In the genomic region with DNA sequence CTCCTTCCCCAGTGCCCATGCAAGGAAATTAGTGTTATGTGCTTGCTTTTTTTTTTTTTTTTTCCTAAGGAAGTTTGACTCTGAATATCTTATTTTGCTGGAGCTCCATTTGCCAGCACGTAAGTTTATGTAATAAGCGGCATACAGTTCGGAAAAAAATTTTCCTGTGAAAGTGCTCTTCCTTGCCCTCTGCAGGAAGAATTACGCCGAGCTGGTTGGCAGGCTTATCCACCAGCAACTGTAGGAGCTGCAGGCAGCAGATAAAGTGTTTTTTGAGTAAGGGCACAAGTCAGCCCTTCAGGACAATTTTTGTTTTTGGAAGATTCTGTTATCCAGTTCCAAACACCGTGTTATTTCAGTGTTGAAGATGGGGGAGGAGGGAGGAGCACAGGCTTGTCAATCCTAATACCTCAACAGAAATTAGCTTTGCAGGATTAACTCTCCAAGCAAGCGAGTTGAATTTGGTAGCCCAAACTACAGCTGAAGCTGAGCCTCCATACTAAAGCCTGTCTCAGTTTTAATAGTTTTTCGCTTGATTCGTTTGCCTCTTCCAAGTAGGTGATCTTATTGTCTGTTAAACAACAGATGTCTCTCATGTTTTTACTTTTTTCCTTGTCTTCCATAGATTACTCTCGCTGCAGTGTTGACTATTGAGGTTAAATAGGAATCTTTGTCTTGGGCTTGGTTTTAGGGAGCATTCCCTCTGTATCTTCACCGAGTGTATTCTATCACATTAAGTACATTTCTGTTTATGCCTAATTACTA, we compare ENCODE assay signal across 2 cellular contexts.
A peak's percentile ranks its signal among the peaks of the same experiment; 100 is the strongest.
TF ChIP-seq lines count a peak whose summit lies in the region.

No MANE protein-coding gene starts in this region.

TF ChIP-seq in HEK293T, 16 proteins besides CTCF, POLR2A, EP300 and RAD21:
- TF ChIP-seq ZNF384 (IDR thresholded peaks at IDR 0.05) = peak; percentile 83
- TF ChIP-seq CTBP1 (IDR thresholded peaks at IDR 0.05; ENCODE audit: borderline replicate concordance) = no peak
- TF ChIP-seq, protein P1, sequence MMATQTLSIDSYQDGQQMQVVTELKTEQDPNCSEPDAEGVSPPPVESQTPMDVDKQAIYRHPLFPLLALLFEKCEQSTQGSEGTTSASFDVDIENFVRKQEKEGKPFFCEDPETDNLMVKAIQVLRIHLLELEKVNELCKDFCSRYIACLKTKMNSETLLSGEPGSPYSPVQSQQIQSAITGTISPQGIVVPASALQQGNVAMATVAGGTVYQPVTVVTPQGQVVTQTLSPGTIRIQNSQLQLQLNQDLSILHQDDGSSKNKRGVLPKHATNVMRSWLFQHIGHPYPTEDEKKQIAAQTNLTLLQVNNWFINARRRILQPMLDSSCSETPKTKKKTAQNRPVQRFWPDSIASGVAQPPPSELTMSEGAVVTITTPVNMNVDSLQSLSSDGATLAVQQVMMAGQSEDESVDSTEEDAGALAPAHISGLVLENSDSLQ (IDR thresholded peaks at IDR 0.05) = no peak
TF ChIP-seq in HEK293T: peak in this region for 1.

TF ChIP-seq in K562, 482 proteins besides CTCF, POLR2A, EP300 and RAD21 (continues in another document):
- TF ChIP-seq, protein P2, sequence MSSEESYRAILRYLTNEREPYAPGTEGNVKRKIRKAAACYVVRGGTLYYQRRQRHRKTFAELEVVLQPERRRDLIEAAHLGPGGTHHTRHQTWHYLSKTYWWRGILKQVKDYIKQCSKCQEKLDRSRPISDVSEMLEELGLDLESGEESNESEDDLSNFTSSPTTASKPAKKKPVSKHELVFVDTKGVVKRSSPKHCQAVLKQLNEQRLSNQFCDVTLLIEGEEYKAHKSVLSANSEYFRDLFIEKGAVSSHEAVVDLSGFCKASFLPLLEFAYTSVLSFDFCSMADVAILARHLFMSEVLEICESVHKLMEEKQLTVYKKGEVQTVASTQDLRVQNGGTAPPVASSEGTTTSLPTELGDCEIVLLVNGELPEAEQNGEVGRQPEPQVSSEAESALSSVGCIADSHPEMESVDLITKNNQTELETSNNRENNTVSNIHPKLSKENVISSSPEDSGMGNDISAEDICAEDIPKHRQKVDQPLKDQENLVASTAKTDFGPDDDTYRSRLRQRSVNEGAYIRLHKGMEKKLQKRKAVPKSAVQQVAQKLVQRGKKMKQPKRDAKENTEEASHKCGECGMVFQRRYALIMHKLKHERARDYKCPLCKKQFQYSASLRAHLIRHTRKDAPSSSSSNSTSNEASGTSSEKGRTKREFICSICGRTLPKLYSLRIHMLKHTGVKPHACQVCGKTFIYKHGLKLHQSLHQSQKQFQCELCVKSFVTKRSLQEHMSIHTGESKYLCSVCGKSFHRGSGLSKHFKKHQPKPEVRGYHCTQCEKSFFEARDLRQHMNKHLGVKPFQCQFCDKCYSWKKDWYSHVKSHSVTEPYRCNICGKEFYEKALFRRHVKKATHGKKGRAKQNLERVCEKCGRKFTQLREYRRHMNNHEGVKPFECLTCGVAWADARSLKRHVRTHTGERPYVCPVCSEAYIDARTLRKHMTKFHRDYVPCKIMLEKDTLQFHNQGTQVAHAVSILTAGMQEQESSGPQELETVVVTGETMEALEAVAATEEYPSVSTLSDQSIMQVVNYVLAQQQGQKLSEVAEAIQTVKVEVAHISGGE (CRISPR knock-in tag; IDR thresholded peaks at IDR 0.05) = no peak
- TF ChIP-seq PML (IDR thresholded peaks at IDR 0.05; ENCODE audit: low read length) (peak; percentile 92), KLF16 (IDR thresholded peaks at IDR 0.05) (peak; percentile 86), JUND (IDR thresholded peaks at IDR 0.05; ENCODE audit: borderline replicate concordance, low read depth, low read length) (no peak), JUND (tag; IDR thresholded peaks at IDR 0.05; ENCODE audit: borderline replicate concordance, low read depth, low read length) (no peak), HNRNPL (IDR thresholded peaks at IDR 0.05; ENCODE audit: low read depth, low read length) (no peak), NCOA1 (IDR thresholded peaks at IDR 0.05; ENCODE audit: low read depth) (peak; percentile 51; the same call in 1 of the 2 replicates), FOXM1 (IDR thresholded peaks at IDR 0.05; ENCODE audit: low read depth) (peak; percentile 85), FOXM1 (CRISPR knock-in tag; IDR thresholded peaks at IDR 0.05; ENCODE audit: low read depth) (no peak), CREB1 (IDR thresholded peaks at IDR 0.05) (peak; percentile 75; the same call in 1 of the 2 replicates), CREB1 (CRISPR knock-in tag; IDR thresholded peaks at IDR 0.05) (no peak), HNRNPLL (IDR thresholded peaks at IDR 0.05; ENCODE audit: low read depth, low read length, poor library complexity, severe bottlenecking) (peak; percentile 41), ZNF263 (CRISPR knock-in tag; IDR thresholded peaks at IDR 0.05; ENCODE audit: borderline replicate concordance) (peak; percentile 67; the same call in 1 of the 2 replicates), TBP (optimal IDR thresholded peaks at IDR 0.05; ENCODE audit: low read depth, low read length) (peak; percentile 50), NFE2L1 (tag; IDR thresholded peaks at IDR 0.05; ENCODE audit: borderline replicate concordance, low read depth) (no peak), BMI1 (IDR thresholded peaks at IDR 0.05; ENCODE audit: low read length) (no peak), NFIC (IDR thresholded peaks at IDR 0.05) (peak; percentile 87), BCOR (IDR thresholded peaks at IDR 0.05) (peak; percentile 67; the same call in 1 of the 2 replicates), ZNF224 (CRISPR knock-in tag; IDR thresholded peaks at IDR 0.05) (no peak), ZNF174 (CRISPR knock-in tag; IDR thresholded peaks at IDR 0.05) (no peak), CBFA2T2 (conservative IDR thresholded peaks at IDR 0.05) (peak; percentile 96), CBX3 (IDR thresholded peaks at IDR 0.05; ENCODE audit: borderline replicate concordance in 1 of 2, low read length in 2 of 2) (0 out of 3 replicates have a peak, but pooled peaks of 1 of the 2 experiments have one; percentile 33), DPF2 (IDR thresholded peaks at IDR 0.05) (peak; percentile 81), STAT5A (IDR thresholded peaks at IDR 0.05; ENCODE audit: borderline replicate concordance, low read length) (peak; percentile 87), TEAD4 (IDR thresholded peaks at IDR 0.05; ENCODE audit: low read length) (peak; percentile 96), TEAD4 (CRISPR knock-in tag; IDR thresholded peaks at IDR 0.05; ENCODE audit: borderline replicate concordance) (no peak), TAF1 (IDR thresholded peaks at IDR 0.05; ENCODE audit: control insufficient read depth, extremely low read depth, insufficient read depth, low read length, severe bottlenecking) (peak; percentile 29), KHSRP (IDR thresholded peaks at IDR 0.05) (0 out of 2 replicates have a peak, but pooled peaks have one; percentile 39), CEBPB (tag; IDR thresholded peaks at IDR 0.05) (no peak), PHB2 (IDR thresholded peaks at IDR 0.05; ENCODE audit: low read depth) (peak; percentile 91), NONO (IDR thresholded peaks at IDR 0.05; ENCODE audit: low read depth in 2 of 2, low read length in 1 of 2) (peak in 1 of 2 experiments; percentile 56; a peak in 1 of 4 replicates), KLF13 (tag; IDR thresholded peaks at IDR 0.05; ENCODE audit: borderline replicate concordance, low read depth) (no peak), DMBX1 (CRISPR knock-in tag; IDR thresholded peaks at IDR 0.05; ENCODE audit: borderline replicate concordance) (peak; percentile 59; the same call in 1 of the 2 replicates), ZNF57 (CRISPR knock-in tag; IDR thresholded peaks at IDR 0.05) (no peak), RCOR1 (IDR thresholded peaks at IDR 0.05; ENCODE audit: borderline replicate concordance in 1 of 2, low read depth in 2 of 2, low read length in 2 of 2) (peak in 1 of 2 experiments; percentile 63; a peak in 2 of 4 replicates), SMARCA4 (IDR thresholded peaks at IDR 0.05) (peak; percentile 84), HDAC2 (IDR thresholded peaks at IDR 0.05) (peak; percentile 23; the same call in 1 of the 2 replicates), RFX5 (IDR thresholded peaks at IDR 0.05; ENCODE audit: low read depth, low read length) (no peak), BHLHE40 (IDR thresholded peaks at IDR 0.05; ENCODE audit: low read length) (peak; percentile 68; the same call in 1 of the 2 replicates), LCOR (CRISPR knock-in tag; IDR thresholded peaks at IDR 0.05) (peak; percentile 79), TBL1XR1 (IDR thresholded peaks at IDR 0.05; ENCODE audit: low read length in 2 of 2) (peak; percentile 53), ZNF431 (CRISPR knock-in tag; IDR thresholded peaks at IDR 0.05) (no peak), MEIS2 (IDR thresholded peaks at IDR 0.05; ENCODE audit: partially characterized antibody) (peak; percentile 11), GATA2 (CRISPR knock-in tag; IDR thresholded peaks at IDR 0.05) (peak; percentile 74), SMARCE1 (IDR thresholded peaks at IDR 0.05) (0 out of 2 replicates have a peak, but pooled peaks have one; percentile 49), CREM (IDR thresholded peaks at IDR 0.05; ENCODE audit: low read depth) (peak; percentile 51), NFRKB (IDR thresholded peaks at IDR 0.05; ENCODE audit: low read depth) (0 out of 2 replicates have a peak, but pooled peaks have one; percentile 31), DNMT1 (IDR thresholded peaks at IDR 0.05) (no peak), ZKSCAN3 (CRISPR knock-in tag; IDR thresholded peaks at IDR 0.05) (no peak), RBM15 (IDR thresholded peaks at IDR 0.05; ENCODE audit: insufficient read depth, low read length) (no peak), CC2D1A (IDR thresholded peaks at IDR 0.05) (peak; percentile 96; the same call in 1 of the 2 replicates), EP400 (IDR thresholded peaks at IDR 0.05) (peak; percentile 16; the same call in 1 of the 2 replicates), ARNT (IDR thresholded peaks at IDR 0.05) (peak; percentile 48 to 72; a peak in 1 of 4 replicates), CBX1 (IDR thresholded peaks at IDR 0.05; ENCODE audit: low read depth) (no peak), MYNN (IDR thresholded peaks at IDR 0.05) (peak; percentile 74; the same call in 1 of the 2 replicates), MYNN (CRISPR knock-in tag; IDR thresholded peaks at IDR 0.05) (no peak), CBFA2T3 (IDR thresholded peaks at IDR 0.05) (peak; percentile 98), ZC3H4 (CRISPR knock-in tag; IDR thresholded peaks at IDR 0.05; ENCODE audit: borderline replicate concordance) (no peak), TAL1 (IDR thresholded peaks at IDR 0.05) (peak; percentile 96)
- TF ChIP-seq, protein P3, sequence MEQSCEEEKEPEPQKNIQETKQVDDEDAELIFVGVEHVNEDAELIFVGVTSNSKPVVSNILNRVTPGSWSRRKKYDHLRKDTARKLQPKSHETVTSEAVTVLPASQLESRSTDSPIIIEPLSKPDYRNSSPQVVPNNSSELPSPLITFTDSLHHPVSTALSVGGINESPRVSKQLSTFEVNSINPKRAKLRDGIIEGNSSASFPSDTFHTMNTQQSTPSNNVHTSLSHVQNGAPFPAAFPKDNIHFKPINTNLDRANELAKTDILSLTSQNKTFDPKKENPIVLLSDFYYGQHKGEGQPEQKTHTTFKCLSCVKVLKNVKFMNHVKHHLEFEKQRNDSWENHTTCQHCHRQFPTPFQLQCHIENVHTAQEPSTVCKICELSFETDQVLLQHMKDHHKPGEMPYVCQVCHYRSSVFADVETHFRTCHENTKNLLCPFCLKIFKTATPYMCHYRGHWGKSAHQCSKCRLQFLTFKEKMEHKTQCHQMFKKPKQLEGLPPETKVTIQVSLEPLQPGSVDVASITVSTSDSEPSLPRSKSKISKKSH (CRISPR knock-in tag; IDR thresholded peaks at IDR 0.05) = no peak
- TF ChIP-seq, protein P4, sequence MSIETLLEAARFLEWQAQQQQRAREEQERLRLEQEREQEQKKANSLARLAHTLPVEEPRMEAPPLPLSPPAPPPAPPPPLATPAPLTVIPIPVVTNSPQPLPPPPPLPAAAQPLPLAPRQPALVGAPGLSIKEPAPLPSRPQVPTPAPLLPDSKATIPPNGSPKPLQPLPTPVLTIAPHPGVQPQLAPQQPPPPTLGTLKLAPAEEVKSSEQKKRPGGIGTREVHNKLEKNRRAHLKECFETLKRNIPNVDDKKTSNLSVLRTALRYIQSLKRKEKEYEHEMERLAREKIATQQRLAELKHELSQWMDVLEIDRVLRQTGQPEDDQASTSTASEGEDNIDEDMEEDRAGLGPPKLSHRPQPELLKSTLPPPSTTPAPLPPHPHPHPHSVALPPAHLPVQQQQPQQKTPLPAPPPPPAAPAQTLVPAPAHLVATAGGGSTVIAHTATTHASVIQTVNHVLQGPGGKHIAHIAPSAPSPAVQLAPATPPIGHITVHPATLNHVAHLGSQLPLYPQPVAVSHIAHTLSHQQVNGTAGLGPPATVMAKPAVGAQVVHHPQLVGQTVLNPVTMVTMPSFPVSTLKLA (conservative IDR thresholded peaks at IDR 0.05) = peak; percentile 12 to 38; a peak in 1 of 4 replicates
- TF ChIP-seq, protein P5, sequence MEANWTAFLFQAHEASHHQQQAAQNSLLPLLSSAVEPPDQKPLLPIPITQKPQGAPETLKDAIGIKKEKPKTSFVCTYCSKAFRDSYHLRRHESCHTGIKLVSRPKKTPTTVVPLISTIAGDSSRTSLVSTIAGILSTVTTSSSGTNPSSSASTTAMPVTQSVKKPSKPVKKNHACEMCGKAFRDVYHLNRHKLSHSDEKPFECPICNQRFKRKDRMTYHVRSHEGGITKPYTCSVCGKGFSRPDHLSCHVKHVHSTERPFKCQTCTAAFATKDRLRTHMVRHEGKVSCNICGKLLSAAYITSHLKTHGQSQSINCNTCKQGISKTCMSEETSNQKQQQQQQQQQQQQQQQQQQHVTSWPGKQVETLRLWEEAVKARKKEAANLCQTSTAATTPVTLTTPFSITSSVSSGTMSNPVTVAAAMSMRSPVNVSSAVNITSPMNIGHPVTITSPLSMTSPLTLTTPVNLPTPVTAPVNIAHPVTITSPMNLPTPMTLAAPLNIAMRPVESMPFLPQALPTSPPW (CRISPR knock-in tag; IDR thresholded peaks at IDR 0.05) = peak; percentile 31; the same call in 1 of the 2 replicates
- TF ChIP-seq, protein P6, sequence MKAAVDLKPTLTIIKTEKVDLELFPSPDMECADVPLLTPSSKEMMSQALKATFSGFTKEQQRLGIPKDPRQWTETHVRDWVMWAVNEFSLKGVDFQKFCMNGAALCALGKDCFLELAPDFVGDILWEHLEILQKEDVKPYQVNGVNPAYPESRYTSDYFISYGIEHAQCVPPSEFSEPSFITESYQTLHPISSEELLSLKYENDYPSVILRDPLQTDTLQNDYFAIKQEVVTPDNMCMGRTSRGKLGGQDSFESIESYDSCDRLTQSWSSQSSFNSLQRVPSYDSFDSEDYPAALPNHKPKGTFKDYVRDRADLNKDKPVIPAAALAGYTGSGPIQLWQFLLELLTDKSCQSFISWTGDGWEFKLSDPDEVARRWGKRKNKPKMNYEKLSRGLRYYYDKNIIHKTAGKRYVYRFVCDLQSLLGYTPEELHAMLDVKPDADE (conservative IDR thresholded peaks at IDR 0.05; ENCODE audit: control insufficient read depth, low read depth, low read length) = 0 out of 2 replicates have a peak, but pooled peaks have one; percentile 50
- TF ChIP-seq, protein P1 (IDR thresholded peaks at IDR 0.05) = peak; percentile 86
